In the genomic region with DNA sequence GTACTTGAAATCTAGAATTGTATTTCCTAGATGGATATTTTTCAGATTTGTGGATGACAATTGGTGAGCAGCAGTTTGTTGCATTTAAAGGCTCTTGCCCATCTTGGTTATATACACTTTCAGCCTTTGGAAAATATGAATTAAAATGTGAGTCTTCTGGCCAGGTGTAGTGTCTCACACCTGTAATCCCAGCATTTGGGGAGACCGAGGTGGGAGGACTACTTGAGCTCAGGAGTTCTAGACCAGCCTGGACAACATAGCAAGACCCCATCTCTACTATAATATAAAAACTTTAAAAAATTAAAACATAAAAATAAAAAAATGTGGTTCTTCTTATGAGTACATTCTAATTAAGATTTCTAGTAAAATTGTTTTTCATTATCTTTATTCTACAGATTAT, we compare ENCODE assay signal across 32 cellular contexts.
"Had no signal": no experiment of that assay in that cellular context is flagged by ENCODE, and none has a peak within 500 bp of the region (broad histone marks: within the 10 kb centered on the region; RNA-seq: fewer than 3 reads in every experiment).

No MANE protein-coding gene starts in this region.

- H3K9me3 ChIP-seq: ascending aorta, breast epithelium, colonic mucosa, esophagus squamous epithelium had no signal

- H3K27me3 ChIP-seq: ascending aorta, breast epithelium, cardiac muscle cell, colonic mucosa, esophagus squamous epithelium had no signal

- ATAC-seq: activated CD4-positive, alpha-beta T cell treated with anti-CD3 and anti-CD28 coated beads for 36 hours; activated naive CD4-positive, alpha-beta T cell treated with anti-CD3 and anti-CD28 coated beads, Interleukin-2, amount 50 U/mL, for 72 hours; activated T-cell treated with anti-CD3 and anti-CD28 coated beads, Interleukin-2, amount 50 U/mL, for 72 hours; T-helper 17 cell had no signal

- H3K4me3 ChIP-seq: ascending aorta, breast epithelium, cardiac muscle cell, colonic mucosa, esophagus squamous epithelium had no signal

- H3K9me3 Mint-ChIP-seq: activated CD4-positive, alpha-beta memory T cell treated with anti-CD3 and anti-CD28 coated beads for 36 hours; activated CD4-positive, alpha-beta T cell treated with anti-CD3 and anti-CD28 coated beads, Interleukin-2, amount 10 ng/mL, durations not matched to agents 24 days and 14 days; activated naive CD4-positive, alpha-beta T cell treated with anti-CD3 and anti-CD28 coated beads, Interleukin-2, amount 10 ng/mL, durations not matched to agents 7 days and 5 days; activated naive CD4-positive, alpha-beta T cell treated with anti-CD3 and anti-CD28 coated beads, Interleukin-2, amount 50 U/mL, for 72 hours; activated naive CD8-positive, alpha-beta T cell treated with anti-CD3 and anti-CD28 coated beads, Interleukin-2, amount 10 ng/mL, durations not matched to agents 7 days and 5 days; activated T-cell treated with anti-CD3 and anti-CD28 coated beads, Interleukin-2, amount 50 U/mL, for 24 hours; activated T-cell treated with anti-CD3 and anti-CD28 coated beads, Interleukin-2, amount 50 U/mL, for 72 hours; brain; T-helper 2 cell treated with Interferon-gamma antibody and Interleukin-4, amounts not matched to agents 5 μg/mL and 100 μg/mL, for 36 hours had no signal

- DNase-seq: activated CD4-positive, alpha-beta memory T cell treated with anti-CD3 and anti-CD28 coated beads for 36 hours; activated CD4-positive, alpha-beta T cell treated with anti-CD3 and anti-CD28 coated beads for 36 hours; activated CD4-positive, alpha-beta T cell treated with anti-CD3 and anti-CD28 coated beads, Interleukin-2, amount 10 ng/mL, durations not matched to agents 24 days and 14 days; activated CD4-positive, CD25-positive, alpha-beta regulatory T cell; activated CD4-positive, CD25-positive, alpha-beta regulatory T cell treated with anti-CD3 and anti-CD28 coated beads, Interleukin-2, amount 50 U/mL, for 72 hours; activated CD8-positive, alpha-beta memory T cell treated with anti-CD3 and anti-CD28 coated beads, Interleukin-2, amount 50 U/mL, for 48 hours; activated gamma-delta T cell; activated naive CD4-positive, alpha-beta T cell; activated naive CD4-positive, alpha-beta T cell treated with anti-CD3 and anti-CD28 coated beads, Interleukin-2, amount 10 ng/mL, durations not matched to agents 7 days and 5 days; activated naive CD8-positive, alpha-beta T cell treated with anti-CD3 and anti-CD28 coated beads, Interleukin-2, amount 10 ng/mL, durations not matched to agents 7 days and 5 days; activated T-cell treated with anti-CD3 and anti-CD28 coated beads for 4 hours; activated T-cell treated with anti-CD3 and anti-CD28 coated beads, Interleukin-2, amount 50 U/mL, for 24 hours; activated T-cell treated with anti-CD3 and anti-CD28 coated beads, Interleukin-2, amount 50 U/mL, for 72 hours; central memory CD4-positive, alpha-beta T cell; cerebellar nuclear complex; colonic mucosa; effector CD8-positive, alpha-beta T cell; esophagus squamous epithelium; foreskin melanocyte; head of caudate nucleus; T-helper 1 cell; T-helper 17 cell; T1000 had no signal

- H3K27ac ChIP-seq: ascending aorta, breast epithelium, cardiac muscle cell, colonic mucosa, epithelial cell of prostate, esophagus squamous epithelium had no signal

- FAIRE-seq: endometrium, endothelial cell of umbilical vein had no signal

- H3K27me3 Mint-ChIP-seq: activated CD4-positive, alpha-beta memory T cell treated with anti-CD3 and anti-CD28 coated beads for 36 hours; activated CD4-positive, alpha-beta T cell treated with anti-CD3 and anti-CD28 coated beads for 36 hours; activated CD4-positive, alpha-beta T cell treated with anti-CD3 and anti-CD28 coated beads, Interleukin-2, amount 10 ng/mL, durations not matched to agents 24 days and 14 days; activated naive CD4-positive, alpha-beta T cell treated with anti-CD3 and anti-CD28 coated beads, Interleukin-2, amount 10 ng/mL, durations not matched to agents 7 days and 5 days; activated naive CD8-positive, alpha-beta T cell treated with anti-CD3 and anti-CD28 coated beads, Interleukin-2, amount 10 ng/mL, durations not matched to agents 7 days and 5 days; activated T-cell treated with anti-CD3 and anti-CD28 coated beads, Interleukin-2, amount 50 U/mL, for 24 hours; brain; T-helper 17 cell had no signal

- H3K4me3 Mint-ChIP-seq: activated CD4-positive, alpha-beta memory T cell treated with anti-CD3 and anti-CD28 coated beads for 36 hours; activated CD4-positive, alpha-beta T cell treated with anti-CD3 and anti-CD28 coated beads for 36 hours; activated CD4-positive, alpha-beta T cell treated with anti-CD3 and anti-CD28 coated beads, Interleukin-2, amount 10 ng/mL, durations not matched to agents 24 days and 14 days; activated naive CD4-positive, alpha-beta T cell treated with anti-CD3 and anti-CD28 coated beads, Interleukin-2, amount 10 ng/mL, durations not matched to agents 7 days and 5 days; activated naive CD8-positive, alpha-beta T cell treated with anti-CD3 and anti-CD28 coated beads, Interleukin-2, amount 10 ng/mL, durations not matched to agents 7 days and 5 days; activated T-cell treated with anti-CD3 and anti-CD28 coated beads, Interleukin-2, amount 50 U/mL, for 24 hours; activated T-cell treated with anti-CD3 and anti-CD28 coated beads, Interleukin-2, amount 50 U/mL, for 72 hours; brain; T-helper 17 cell; T-helper 2 cell treated with Interferon-gamma antibody and Interleukin-4, amounts not matched to agents 5 μg/mL and 100 μg/mL, for 36 hours had no signal

- H3K4me1 ChIP-seq: ascending aorta, breast epithelium, colonic mucosa had no signal

- H3K36me3 ChIP-seq: breast epithelium, colonic mucosa had no signal

- H3K27ac Mint-ChIP-seq: activated CD4-positive, alpha-beta memory T cell treated with anti-CD3 and anti-CD28 coated beads for 36 hours; activated CD4-positive, alpha-beta T cell treated with anti-CD3 and anti-CD28 coated beads for 36 hours; activated CD4-positive, alpha-beta T cell treated with anti-CD3 and anti-CD28 coated beads, Interleukin-2, amount 10 ng/mL, durations not matched to agents 24 days and 14 days; activated naive CD4-positive, alpha-beta T cell treated with anti-CD3 and anti-CD28 coated beads, Interleukin-2, amount 10 ng/mL, durations not matched to agents 7 days and 5 days; activated naive CD4-positive, alpha-beta T cell treated with anti-CD3 and anti-CD28 coated beads, Interleukin-2, amount 50 U/mL, for 72 hours; activated naive CD8-positive, alpha-beta T cell treated with anti-CD3 and anti-CD28 coated beads, Interleukin-2, amount 10 ng/mL, durations not matched to agents 7 days and 5 days; activated T-cell treated with anti-CD3 and anti-CD28 coated beads, Interleukin-2, amount 50 U/mL, for 24 hours; activated T-cell treated with anti-CD3 and anti-CD28 coated beads, Interleukin-2, amount 50 U/mL, for 72 hours; brain; T-helper 17 cell; T-helper 2 cell treated with Interferon-gamma antibody and Interleukin-4, amounts not matched to agents 5 μg/mL and 100 μg/mL, for 36 hours had no signal
